ENCODE assay signal across 18 cellular contexts in the genomic region with DNA sequence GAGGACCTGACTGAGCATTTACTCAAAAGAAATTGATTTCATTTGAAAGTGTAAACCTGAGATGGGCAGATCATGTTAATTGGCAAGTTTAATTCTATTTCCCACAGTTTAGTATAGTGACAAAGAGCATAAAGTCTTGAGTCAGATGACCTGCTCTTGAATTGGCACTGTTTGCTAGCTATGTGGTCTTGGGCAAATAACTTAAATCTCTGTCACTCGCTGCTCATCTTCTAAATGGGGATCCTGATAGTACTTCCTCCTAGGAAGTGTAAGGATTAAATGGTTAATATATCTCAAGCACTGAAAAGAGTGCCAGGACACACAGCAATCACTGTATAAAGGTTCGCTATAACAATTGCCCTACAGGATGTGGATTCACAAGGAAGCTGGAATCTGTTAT.
A peak's percentile ranks its signal among the peaks of the same experiment; 100 is the strongest.
DNase-seq lines count a peak whose midpoint lies in the region; ATAC-seq, FAIRE-seq and TF ChIP-seq lines count a peak whose summit lies in the region.
"Had no signal": no experiment of that assay in that cellular context is flagged by ENCODE, and none has a peak within 500 bp of the region (broad histone marks: within the 10 kb centered on the region; RNA-seq: fewer than 3 reads in every experiment).

No MANE protein-coding gene starts in this region.

- H3K27me3 Mint-ChIP-seq in astrocyte (ENCODE audit: low read depth, unreplicated experiment), result no peaks in the 10 kb centered on the region
- H3K27me3 Mint-ChIP-seq in activated T-helper 2 cell treated with anti-CD3 and anti-CD28 coated beads, Interferon-gamma antibody, Interleukin-2, Interleukin-4, amounts not matched to agents 10 μg/mL and 5 μg/mL and 100 μg/mL, durations not matched to agents 14 hours and 24 hours and 36 hours (ENCODE audit: low read depth), result peaks cover 4% of the 10 kb centered on the region

- no peak overlapping the region for H3K4me3 ChIP-seq in astrocyte (ENCODE audit: insufficient read depth, low read depth, low read length)
- no peak overlapping the region for H3K4me3 ChIP-seq in osteoblast (ENCODE audit: insufficient read depth, low read length)
- H3K4me3 ChIP-seq in WERI-Rb-1 (ENCODE audit: low read depth, low read length), result no peak overlapping the region
- no peak overlapping the region for H3K4me3 ChIP-seq in coronary artery
- H3K4me3 ChIP-seq: K562 had no signal

- H3K27ac ChIP-seq in astrocyte (ENCODE audit: low read depth, low read length), result peak overlapping the region; percentile 4
- peak overlapping the region; percentile 77 for H3K27ac ChIP-seq in osteoblast (ENCODE audit: low read depth, low read length)
- no peak overlapping the region for H3K27ac ChIP-seq in WERI-Rb-1
- no peak overlapping the region for H3K27ac ChIP-seq in coronary artery

- H3K79me2 ChIP-seq in astrocyte (ENCODE audit: insufficient read depth, low read length) (no peaks in the 10 kb centered on the region), osteoblast (ENCODE audit: insufficient read depth, low read length) (no peaks in the 10 kb centered on the region)

- intact Hi-C loops in activated T-helper 2 cell treated with anti-CD3 and anti-CD28 coated beads, Interferon-gamma antibody, Interleukin-2, Interleukin-4, amounts not matched to agents 10 μg/mL and 5 μg/mL and 100 μg/mL, durations not matched to agents 14 hours and 24 hours and 36 hours (cut with micrococcal nuclease), result loop anchor here (5.0 kb wide), 1 partner anchor 114 kb away; no protein-coding TSS in a partner anchor

- H2AFZ ChIP-seq in astrocyte (ENCODE audit: low read depth, low read length), result no peak overlapping the region
- no peak overlapping the region for H2AFZ ChIP-seq in osteoblast (ENCODE audit: low read length)

- H3K27me3 ChIP-seq in astrocyte (ENCODE audit: insufficient read depth, low read length) (no peaks in the 10 kb centered on the region), osteoblast (ENCODE audit: insufficient read depth, low read length) (no peaks in the 10 kb centered on the region), WERI-Rb-1 (ENCODE audit: insufficient read depth, low read depth, severe bottlenecking) (no peaks in the 10 kb centered on the region)

- H3K9me3 ChIP-seq in astrocyte (ENCODE audit: insufficient read depth, low read depth, low read length), result no peaks in the 10 kb centered on the region
- H3K9me3 ChIP-seq in osteoblast (ENCODE audit: low read depth, low read length), result no peaks in the 10 kb centered on the region
- no peaks in the 10 kb centered on the region for H3K9me3 ChIP-seq in WERI-Rb-1 (ENCODE audit: severe bottlenecking)

- H3K9me3 Mint-ChIP-seq in astrocyte (ENCODE audit: unreplicated experiment), result peaks cover 3% of the 10 kb centered on the region
- H3K9me3 Mint-ChIP-seq in activated T-helper 2 cell treated with anti-CD3 and anti-CD28 coated beads, Interferon-gamma antibody, Interleukin-2, Interleukin-4, amounts not matched to agents 10 μg/mL and 5 μg/mL and 100 μg/mL, durations not matched to agents 14 hours and 24 hours and 36 hours, result no peaks in the 10 kb centered on the region

- no peak overlapping the region for H3K27ac Mint-ChIP-seq in astrocyte (ENCODE audit: unreplicated experiment)
- no peak overlapping the region for H3K27ac Mint-ChIP-seq in activated T-helper 2 cell treated with anti-CD3 and anti-CD28 coated beads, Interferon-gamma antibody, Interleukin-2, Interleukin-4, amounts not matched to agents 10 μg/mL and 5 μg/mL and 100 μg/mL, durations not matched to agents 14 hours and 24 hours and 36 hours
- H3K27ac Mint-ChIP-seq: CD14-positive monocyte had no signal

- DNase-seq in EL (peak; percentile 44), astrocyte (ENCODE audit: low read depth) (peak; percentile 51), fibroblast of peridontal ligament (ENCODE audit: extremely low read depth) (peak; percentile 40), osteoblast (ENCODE audit: insufficient read length, low spot score, missing footprints) (no peak), WERI-Rb-1 (no peak), coronary artery (ENCODE audit: low spot score) (no peak)
- DNase-seq in activated T-helper 2 cell treated with anti-CD3 and anti-CD28 coated beads, Interferon-gamma antibody, Interleukin-2, Interleukin-4, amounts not matched to agents 10 μg/mL and 5 μg/mL and 100 μg/mL, durations not matched to agents 14 hours and 24 hours and 36 hours (ENCODE audit: low spot score), result no peak
- DNase-seq: COR-L47, NCI-H1048, NCI-H1694 treated with DMSO at 0.1 percent for 48 hours, NCI-H446, Right ventricle myocardium superior had no signal

- no peak for FAIRE-seq in astrocyte (lab: Jason Lieb, UNC)
- FAIRE-seq: A204.1, G401.6, GM12891, K562 had no signal

- peaks cover 1% of the 10 kb centered on the region for H3K36me3 Mint-ChIP-seq in astrocyte (ENCODE audit: low read depth, unreplicated experiment)
- H3K36me3 Mint-ChIP-seq in activated T-helper 2 cell treated with anti-CD3 and anti-CD28 coated beads, Interferon-gamma antibody, Interleukin-2, Interleukin-4, amounts not matched to agents 10 μg/mL and 5 μg/mL and 100 μg/mL, durations not matched to agents 14 hours and 24 hours and 36 hours (ENCODE audit: low read depth), result no peaks in the 10 kb centered on the region
- H3K36me3 Mint-ChIP-seq: CD14-positive monocyte had no signal

- H3K4me3 Mint-ChIP-seq in astrocyte (ENCODE audit: unreplicated experiment), result no peak overlapping the region
- no peak overlapping the region for H3K4me3 Mint-ChIP-seq in activated T-helper 2 cell treated with anti-CD3 and anti-CD28 coated beads, Interferon-gamma antibody, Interleukin-2, Interleukin-4, amounts not matched to agents 10 μg/mL and 5 μg/mL and 100 μg/mL, durations not matched to agents 14 hours and 24 hours and 36 hours (ENCODE audit: low read depth)
- H3K4me3 Mint-ChIP-seq: CD14-positive monocyte had no signal

- H4K20me1 ChIP-seq in astrocyte (ENCODE audit: insufficient read depth, low read length) (no peaks in the 10 kb centered on the region), osteoblast (ENCODE audit: insufficient read depth, low read length) (no peaks in the 10 kb centered on the region)

- no peak for ATAC-seq in HG03025 (IDR thresholded peaks at IDR 0.05; ENCODE audit: low FRiP score, unreplicated experiment)
- ATAC-seq: K562 had no signal

- no peak overlapping the region for H3K4me2 ChIP-seq in astrocyte (ENCODE audit: low read length)
- H3K4me2 ChIP-seq in osteoblast (ENCODE audit: insufficient read depth, low read length), result no peak overlapping the region

- peak overlapping the region; percentile 4 for H3K9ac ChIP-seq in astrocyte (ENCODE audit: low read length)

- H3K4me1 Mint-ChIP-seq in astrocyte (ENCODE audit: low read depth, unreplicated experiment), result peaks cover 53% of the 10 kb centered on the region
- H3K4me1 Mint-ChIP-seq in activated T-helper 2 cell treated with anti-CD3 and anti-CD28 coated beads, Interferon-gamma antibody, Interleukin-2, Interleukin-4, amounts not matched to agents 10 μg/mL and 5 μg/mL and 100 μg/mL, durations not matched to agents 14 hours and 24 hours and 36 hours (ENCODE audit: low read depth), result no peaks in the 10 kb centered on the region

- H3K36me3 ChIP-seq in astrocyte (ENCODE audit: insufficient read depth, low read length), result no peaks in the 10 kb centered on the region
- no peaks in the 10 kb centered on the region for H3K36me3 ChIP-seq in osteoblast (ENCODE audit: insufficient read depth, low read length)
- H3K36me3 ChIP-seq in WERI-Rb-1, result no peaks in the 10 kb centered on the region

- no peak for TF ChIP-seq CTCF in astrocyte (IDR thresholded peaks at IDR 0.05; ENCODE audit: insufficient read depth, low read depth, low read length)
- TF ChIP-seq CTCF in osteoblast (IDR thresholded peaks at IDR 0.05; ENCODE audit: extremely low read depth, low read depth, low read length), result no peak
- no peak for TF ChIP-seq CTCF in WERI-Rb-1 (IDR thresholded peaks at IDR 0.05; ENCODE audit: low read depth, low read length)
- TF ChIP-seq CTCF in coronary artery (IDR thresholded peaks at IDR 0.05), result no peak

- H3K4me1 ChIP-seq in astrocyte (ENCODE audit: insufficient read depth, low read length), result peaks cover 33% of the 10 kb centered on the region
- H3K4me1 ChIP-seq in osteoblast (ENCODE audit: insufficient read depth, low read length), result peaks cover 65% of the 10 kb centered on the region

Comparison
In these comparisons a context has a peak if more than half of its experiments do, and no peak if none do; other contexts are left out.
1. DNase-seq: peak in EL (single experiment), astrocyte (single experiment) and fibroblast of peridontal ligament (single experiment); none in osteoblast (single experiment), activated T-helper 2 cell treated with anti-CD3 and anti-CD28 coated beads, Interferon-gamma antibody, Interleukin-2, Interleukin-4, amounts not matched to agents 10 μg/mL and 5 μg/mL and 100 μg/mL, durations not matched to agents 14 hours and 24 hours and 36 hours (single experiment), WERI-Rb-1 (single experiment) and coronary artery (single experiment).
2. H3K27ac ChIP-seq: peak in astrocyte (single experiment) and osteoblast (single experiment); none in WERI-Rb-1 (single experiment) and coronary artery (0 of 2).